In the genomic region with DNA sequence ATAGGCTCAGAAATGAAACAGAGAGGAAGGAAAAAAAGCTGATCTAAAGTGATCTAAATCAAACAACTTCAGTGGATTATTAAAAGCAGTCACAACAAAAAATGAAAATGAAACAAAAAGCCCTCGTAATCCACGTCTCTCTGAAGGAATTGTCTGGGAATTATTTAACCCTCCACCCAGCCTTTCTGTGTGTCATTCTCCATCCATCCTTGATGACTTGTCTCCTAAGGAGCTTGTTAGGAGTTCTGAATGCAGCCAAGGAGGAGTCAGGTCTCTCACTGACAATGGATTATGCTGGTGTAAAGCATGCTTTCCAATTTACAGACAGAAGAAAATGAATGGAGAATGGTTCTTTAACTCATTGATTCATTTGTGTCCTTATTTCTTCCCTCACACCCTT, we compare ENCODE assay signal across 1 cellular context.
TF ChIP-seq lines count a peak whose summit lies in the region.

No MANE protein-coding gene starts in this region.

TF ChIP-seq in endothelial cell of umbilical vein, 7 proteins besides CTCF, POLR2A, EP300 and RAD21 (continued from another document):
- no peak for TF ChIP-seq MYC (IDR thresholded peaks at IDR 0.05; ENCODE audit: low read depth, low read length)
- TF ChIP-seq EZH2 (IDR thresholded peaks at IDR 0.05; ENCODE audit: borderline replicate concordance, low read depth, low read length, severe bottlenecking): no peak
- no peak for TF ChIP-seq GATA2 (IDR thresholded peaks at IDR 0.05; ENCODE audit: insufficient read depth, insufficient read length, low read depth, low read length)
- TF ChIP-seq, protein P1, sequence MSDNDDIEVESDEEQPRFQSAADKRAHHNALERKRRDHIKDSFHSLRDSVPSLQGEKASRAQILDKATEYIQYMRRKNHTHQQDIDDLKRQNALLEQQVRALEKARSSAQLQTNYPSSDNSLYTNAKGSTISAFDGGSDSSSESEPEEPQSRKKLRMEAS (IDR thresholded peaks at IDR 0.05; ENCODE audit: insufficient read depth, insufficient read length): no peak
